In genomic region chr3:197749601-197750395, GRCh38 we compare ENCODE assay signal across 8 cellular contexts. TPM values are rescaled to one million over a fixed set of nuclear protein-coding genes. Genes with fewer than 3 reads are reported as not detected.
DNase-seq lines count a peak whose midpoint lies in the region; ATAC-seq and TF ChIP-seq lines count a peak whose summit lies in the region.

A gene with protein sequence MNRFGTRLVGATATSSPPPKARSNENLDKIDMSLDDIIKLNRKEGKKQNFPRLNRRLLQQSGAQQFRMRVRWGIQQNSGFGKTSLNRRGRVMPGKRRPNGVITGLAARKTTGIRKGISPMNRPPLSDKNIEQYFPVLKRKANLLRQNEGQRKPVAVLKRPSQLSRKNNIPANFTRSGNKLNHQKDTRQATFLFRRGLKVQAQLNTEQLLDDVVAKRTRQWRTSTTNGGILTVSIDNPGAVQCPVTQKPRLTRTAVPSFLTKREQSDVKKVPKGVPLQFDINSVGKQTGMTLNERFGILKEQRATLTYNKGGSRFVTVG (plus strand): TSS chr3:197749883. CDS start chr3:197749972, 89 bp downstream.

- H3K9ac ChIP-seq in PC-3 (ENCODE audit: low read length) (peak within 1 kb of the TSS; percentile 89), mucosa of rectum (ENCODE audit: low read depth in 1 of 2, low read length in 2 of 2) (peak within 1 kb of the TSS; percentile 80 to 86)

- TF ChIP-seq CTCF in PC-3 (conservative IDR thresholded peaks at IDR 0.05; ENCODE audit: low read depth, low read length) (peak; percentile 40), epithelial cell of proximal tubule (conservative IDR thresholded peaks at IDR 0.05; ENCODE audit: low read depth, low read length) (peak; percentile 32)

- H3K79me2 ChIP-seq in PC-3 (ENCODE audit: low read length), result peaks cover 48% of the 10 kb centered on the region

- H3K27me3 ChIP-seq in PC-3 (ENCODE audit: low read length) (no peaks in the 10 kb centered on the region), mucosa of rectum (ENCODE audit: control insufficient read depth in 2 of 2, insufficient read depth in 2 of 2, low read length in 2 of 2) (no peaks in the 10 kb centered on the region)

- TF ChIP-seq EP300 in Ishikawa (IDR thresholded peaks at IDR 0.05; ENCODE audit: borderline replicate concordance), result peak; percentile 8; the same call in 1 of the 2 replicates

- H3K4me3 ChIP-seq in PC-3 (ENCODE audit: low read length) (peak within 1 kb of the TSS; percentile 74), epithelial cell of proximal tubule (ENCODE audit: low read depth, low read length) (peak within 1 kb of the TSS; percentile 62), mucosa of rectum (ENCODE audit: low read length in 2 of 2) (peak within 1 kb of the TSS; percentile 87 to 96)

- intact Hi-C loops in PC-3 (cut with micrococcal nuclease), result loop anchor here (1.0 to 5.0 kb wide), 3 partner anchors 12 to 43 kb away; partner anchors contain the start of gene LRCH3

- POLR2A ChIA-PET in PC-3 (lab: Charles Lee; ENCODE audit: unreplicated experiment), result no interaction called here

- peak within 1 kb of the TSS; percentile 95 for H2AFZ ChIP-seq in PC-3 (ENCODE audit: low read length)

- H3K4me1 ChIP-seq in PC-3 (ENCODE audit: insufficient read depth, low read length), result peaks cover 21% of the 10 kb centered on the region
- peaks cover 15 to 18% of the 10 kb centered on the region in 2 donors for H3K4me1 ChIP-seq in mucosa of rectum (ENCODE audit: control insufficient read depth in 2 of 2, insufficient read depth in 2 of 2, low read length in 2 of 2)

- CTCF ChIA-PET in PC-3 (lab: Charles Lee), result no interaction called here

- no peaks in the 10 kb centered on the region for H3F3A ChIP-seq in PC-3 (ENCODE audit: low read length, unreplicated experiment)

- TF ChIP-seq RAD21 in Ishikawa (IDR thresholded peaks at IDR 0.05; ENCODE audit: low read depth), result no peak; the same call in 1 of the 2 replicates

- no TSS peak for BruUV-seq in PC-3 (replicated peaks; lab: Mats Ljungman, UMichigan)

- H3K9me3 ChIP-seq in PC-3 (ENCODE audit: low read length) (no peaks in the 10 kb centered on the region), mucosa of rectum (ENCODE audit: control insufficient read depth in 2 of 2, low read length in 2 of 2) (no peaks in the 10 kb centered on the region)

- no peaks in the 10 kb centered on the region for H3K9me2 ChIP-seq in PC-3 (replicated peaks; ENCODE audit: low read length)

- H3K27ac ChIP-seq in PC-3 (ENCODE audit: low read length), result peak within 1 kb of the TSS; percentile 72
- peak within 1 kb of the TSS; percentile 86 to 94 for H3K27ac ChIP-seq in mucosa of rectum (ENCODE audit: low read depth in 2 of 2, low read length in 2 of 2)

- peaks cover 19% of the 10 kb centered on the region; the same call in 1 of the 2 replicates for H4K20me1 ChIP-seq in PC-3 (ENCODE audit: low read length)

- H3K36me3 ChIP-seq in PC-3 (ENCODE audit: low read depth, low read length) (peaks cover 2% of the 10 kb centered on the region; the same call in 1 of the 2 replicates), mucosa of rectum (ENCODE audit: control insufficient read depth in 2 of 2, insufficient read depth in 2 of 2, low read length in 2 of 2) (no peaks in the 10 kb centered on the region)

- DNase-seq in DMS114 treated with DMSO at 0.1 percent for 48 hours (lab: John Stamatoyannopoulos, UW; ENCODE audit: unreplicated experiment), result peak; percentile 74
- peak; percentile 91 for DNase-seq in PC-3
- peak; percentile 86 for DNase-seq in activated T-cell treated with anti-CD3 and anti-CD28 coated beads for 48 hours (ENCODE audit: low read depth)
- no peak for DNase-seq in epithelial cell of proximal tubule (ENCODE audit: low read depth)
- DNase-seq in stimulated activated CD8-positive, alpha-beta memory T cell treated with anti-CD3 and anti-CD28 coated beads, Interleukin-4, amount 100 ng/mL, for 4 hours (ENCODE audit: low read depth in 2 of 2, low spot score in 1 of 2), result peak; percentile 64 to 79

- peak within 1 kb of the TSS; percentile 80 for H3K4me2 ChIP-seq in PC-3 (ENCODE audit: low read length)

- ATAC-seq in GM21528 (IDR thresholded peaks at IDR 0.05; ENCODE audit: low FRiP score, unreplicated experiment) (peak; percentile 80), PC-3 (peak; percentile 85)

TF ChIP-seq in Ishikawa, 13 proteins besides CTCF, POLR2A, EP300 and RAD21:
- TF ChIP-seq FOXM1 (IDR thresholded peaks at IDR 0.05; ENCODE audit: borderline replicate concordance, low read depth) (no peak), CEBPB (IDR thresholded peaks at IDR 0.05) (no peak), CREB1 (IDR thresholded peaks at IDR 0.05; ENCODE audit: low read depth) (peak; percentile 6; the same call in 1 of the 2 replicates), REST (IDR thresholded peaks at IDR 0.05; ENCODE audit: low read depth) (no peak), NFIC (IDR thresholded peaks at IDR 0.05) (no peak; the same call in 1 of the 2 replicates), EGR1 (IDR thresholded peaks at IDR 0.05) (peak; percentile 70; the same call in 1 of the 2 replicates), YY1 (IDR thresholded peaks at IDR 0.05; ENCODE audit: low read depth) (no peak), ZBTB7A (IDR thresholded peaks at IDR 0.05; ENCODE audit: low read depth) (peak; percentile 85; the same call in 1 of the 2 replicates), TAF1 (IDR thresholded peaks at IDR 0.05; ENCODE audit: low read depth) (peak; percentile 80; the same call in 1 of the 2 replicates), TEAD4 (IDR thresholded peaks at IDR 0.05) (peak; percentile 50; the same call in 1 of the 2 replicates), TCF12 (IDR thresholded peaks at IDR 0.05; ENCODE audit: low read depth) (peak; percentile 54; the same call in 1 of the 2 replicates)
- TF ChIP-seq, protein P1, sequence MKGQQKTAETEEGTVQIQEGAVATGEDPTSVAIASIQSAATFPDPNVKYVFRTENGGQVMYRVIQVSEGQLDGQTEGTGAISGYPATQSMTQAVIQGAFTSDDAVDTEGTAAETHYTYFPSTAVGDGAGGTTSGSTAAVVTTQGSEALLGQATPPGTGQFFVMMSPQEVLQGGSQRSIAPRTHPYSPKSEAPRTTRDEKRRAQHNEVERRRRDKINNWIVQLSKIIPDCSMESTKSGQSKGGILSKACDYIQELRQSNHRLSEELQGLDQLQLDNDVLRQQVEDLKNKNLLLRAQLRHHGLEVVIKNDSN (IDR thresholded peaks at IDR 0.05), result peak; percentile 33; the same call in 1 of the 2 replicates
- TF ChIP-seq, protein P2, sequence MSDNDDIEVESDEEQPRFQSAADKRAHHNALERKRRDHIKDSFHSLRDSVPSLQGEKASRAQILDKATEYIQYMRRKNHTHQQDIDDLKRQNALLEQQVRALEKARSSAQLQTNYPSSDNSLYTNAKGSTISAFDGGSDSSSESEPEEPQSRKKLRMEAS (IDR thresholded peaks at IDR 0.05), result peak; percentile 93

RNA-seq across cellular contexts. Expression of the gene that starts here (rescaled TPM):
- total RNA-seq in PC-3 (2014; rRNA removed), result 54.6 and 85.4 TPM in 2 replicates
- total RNA-seq in epithelial cell of proximal tubule, result 21.0 and 26.0 TPM in 2 replicates
